11 cellular contexts compared by ENCODE assay signal in genomic region chr6:135251416-135251815, GRCh38.
DNase-seq lines count a peak whose midpoint lies in the region; ATAC-seq and TF ChIP-seq lines count a peak whose summit lies in the region.
"Had no signal": no experiment of that assay in that cellular context is flagged by ENCODE, and none has a peak within 500 bp of the region (broad histone marks: within the 10 kb centered on the region; RNA-seq: fewer than 3 reads in every experiment).

No MANE protein-coding gene starts in this region.

- no peaks in the 10 kb centered on the region for H3K9me3 ChIP-seq in DND-41 (ENCODE audit: insufficient read depth, low read length, severe bottlenecking)
- H3K9me3 ChIP-seq in mesodermal cell (ENCODE audit: control insufficient read depth, low read length), result no peaks in the 10 kb centered on the region
- H3K9me3 ChIP-seq in heart right ventricle, result no peaks in the 10 kb centered on the region
- H3K9me3 ChIP-seq in PC-9 (ENCODE audit: insufficient read depth, low read depth), result no peaks in the 10 kb centered on the region
- H3K9me3 ChIP-seq: prostate gland had no signal

- H3K79me2 ChIP-seq in DND-41 (ENCODE audit: insufficient read depth, low read length), result no peaks in the 10 kb centered on the region
- no peaks in the 10 kb centered on the region for H3K79me2 ChIP-seq in PC-9 (ENCODE audit: low read depth)

- no peak for ATAC-seq in DND-41 (ENCODE audit: insufficient read depth, low read depth)
- no peak for ATAC-seq in heart right ventricle

- H3K9ac ChIP-seq in DND-41 (ENCODE audit: low read depth, low read length), result no peak overlapping the region

- H3K36me3 ChIP-seq in DND-41 (ENCODE audit: insufficient read depth, low read length) (no peaks in the 10 kb centered on the region), mesodermal cell (ENCODE audit: control insufficient read depth, insufficient read depth, low read length) (no peaks in the 10 kb centered on the region), heart right ventricle (no peaks in the 10 kb centered on the region), PC-9 (ENCODE audit: low read depth) (no peaks in the 10 kb centered on the region)
- H3K36me3 ChIP-seq: prostate gland had no signal

- H3K9me2 ChIP-seq in PC-9 (ENCODE audit: insufficient read depth), result no peaks in the 10 kb centered on the region

- no TSS peak for BruUV-seq in PC-9 (replicated peaks; lab: Mats Ljungman, UMichigan)

- H2AFZ ChIP-seq in DND-41 (ENCODE audit: low read depth, low read length), result 0 out of 2 replicates have a peak overlapping the region, but pooled peaks have one; percentile 22
- no peak overlapping the region for H2AFZ ChIP-seq in PC-9

- no peaks in the 10 kb centered on the region for H3F3A ChIP-seq in PC-9 (ENCODE audit: insufficient read depth, low read depth)

- H3K4me1 ChIP-seq in DND-41 (ENCODE audit: insufficient read depth, low read length), result peaks cover 42% of the 10 kb centered on the region
- H3K4me1 ChIP-seq in mesodermal cell (ENCODE audit: control insufficient read depth, insufficient read depth, low read length, poor library complexity, severe bottlenecking), result peaks cover 42% of the 10 kb centered on the region
- no peaks in the 10 kb centered on the region for H3K4me1 ChIP-seq in heart right ventricle
- no peaks in the 10 kb centered on the region for H3K4me1 ChIP-seq in PC-9 (replicated peaks; ENCODE audit: insufficient read depth)
- H3K4me1 ChIP-seq: prostate gland had no signal

- H4K20me1 ChIP-seq in DND-41 (ENCODE audit: insufficient read depth, low read length) (no peaks in the 10 kb centered on the region), PC-9 (ENCODE audit: insufficient read depth) (no peaks in the 10 kb centered on the region; the same call in 1 of the 2 replicates)

- 48 to 70% methylated on average over 3 to 4 of the region's 4 CpGs for WGBS in mesodermal cell (ENCODE audit: insufficient coverage in 2 of 2), 2 experiments
- WGBS in heart right ventricle, 2 donors, result 55 to 62% methylated on average over 4 of the region's 4 CpGs

- H3K27me3 ChIP-seq in DND-41 (ENCODE audit: insufficient read depth, low read length, poor library complexity), result no peaks in the 10 kb centered on the region
- H3K27me3 ChIP-seq in heart right ventricle, result peaks cover 0 to 7% (median 0%) of the 10 kb centered on the region in 7 donors
- peaks cover 88% of the 10 kb centered on the region for H3K27me3 ChIP-seq in PC-9 (ENCODE audit: insufficient read depth, low read depth)

- no peak for DNase-seq in DND-41
- DNase-seq in NCI-H146 (lab: John Stamatoyannopoulos, UW), result peak; percentile 95
- DNase-seq in SW480 (ENCODE audit: low spot score), result peak; percentile 27
- DNase-seq in COLO829 (ENCODE audit: low spot score), result no peak
- DNase-seq in activated CD4-positive, CD25-positive, alpha-beta regulatory T cell treated with anti-CD3 and anti-CD28 coated beads, Interleukin-2, amount 50 U/mL, for 72 hours, result no peak
- DNase-seq in heart right ventricle, result no peak
- DNase-seq in PC-9, result no peak
- DNase-seq: activated naive CD4-positive, alpha-beta T cell treated with anti-CD3 and anti-CD28 coated beads, Interleukin-2, amount 10 ng/mL, durations not matched to agents 7 days and 5 days; hypothalamus had no signal

- CTCF ChIA-PET in PC-9 (lab: Charles Lee), result no interaction called here

- H3K4me3 ChIP-seq in DND-41 (ENCODE audit: low read depth in 1 of 2, low read length in 2 of 2), result no peak overlapping the region
- no peak overlapping the region for H3K4me3 ChIP-seq in mesodermal cell (ENCODE audit: extremely low read depth, insufficient read depth, low read length, poor library complexity, severe bottlenecking)
- H3K4me3 ChIP-seq in heart right ventricle, result no peak overlapping the region
- no peak overlapping the region for H3K4me3 ChIP-seq in PC-9
- H3K4me3 ChIP-seq: prostate gland had no signal

- peak overlapping the region; percentile 68 for H3K27ac ChIP-seq in DND-41 (ENCODE audit: low read length)
- H3K27ac ChIP-seq in mesodermal cell (ENCODE audit: low read depth, low read length, severe bottlenecking), result peak overlapping the region; percentile 88
- H3K27ac ChIP-seq in heart right ventricle, result no peak overlapping the region
- H3K27ac ChIP-seq in PC-9, result no peak overlapping the region
- H3K27ac ChIP-seq: prostate gland had no signal

- H3K4me2 ChIP-seq in DND-41 (ENCODE audit: insufficient read depth, low read length) (no peak overlapping the region), PC-9 (no peak overlapping the region)

- POLR2A ChIA-PET in PC-9 (lab: Charles Lee; ENCODE audit: unreplicated experiment), result no interaction called here

- intact Hi-C loops in heart right ventricle (cut with DNase I) (no loop called here), PC-9 (cut with micrococcal nuclease; ENCODE audit: unreplicated experiment) (no loop called here)

- TF ChIP-seq CTCF in DND-41 (IDR thresholded peaks at IDR 0.05; ENCODE audit: borderline replicate concordance, extremely low read depth, low read length, poor library complexity, severe bottlenecking) (no peak), heart right ventricle (IDR thresholded peaks at IDR 0.05) (no peak), PC-9 (conservative IDR thresholded peaks at IDR 0.05) (no peak)

Comparison
In these comparisons a context has a peak if more than half of its experiments do, and no peak if none do; other contexts are left out.
1. DNase-seq: peak in NCI-H146 (single experiment) and SW480 (single experiment); none in DND-41 (single experiment), COLO829 (single experiment), activated CD4-positive, CD25-positive, alpha-beta regulatory T cell treated with anti-CD3 and anti-CD28 coated beads, Interleukin-2, amount 50 U/mL, for 72 hours (single experiment), heart right ventricle (0 of 2) and PC-9 (0 of 2).
2. H3K27ac ChIP-seq: peak in DND-41 (single experiment) and mesodermal cell (single experiment); none in heart right ventricle (0 of 10) and PC-9 (single experiment).